ENCODE assay signal across 36 cellular contexts in the genomic region with DNA sequence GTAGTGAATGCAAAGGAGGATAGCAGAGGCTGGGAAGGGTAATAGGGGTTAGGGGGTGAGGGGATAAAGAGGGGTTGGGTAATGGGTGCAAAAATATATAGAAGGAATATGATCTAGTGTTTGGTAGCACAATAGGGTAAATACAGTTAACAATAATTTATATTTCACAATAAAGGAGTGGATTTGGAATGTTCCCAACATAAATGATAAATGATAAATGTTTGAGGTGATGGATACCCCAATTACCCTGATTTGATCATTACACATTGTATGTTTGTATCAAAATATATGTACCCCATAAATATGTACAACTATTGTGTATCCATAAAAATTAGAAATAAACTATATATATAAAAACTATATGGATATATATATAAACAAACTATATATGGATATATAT. TPM values are rescaled to one million over a fixed set of nuclear protein-coding genes. Genes with fewer than 3 reads are reported as not detected.
"Had no signal": no experiment of that assay in that cellular context is flagged by ENCODE, and none has a peak within 500 bp of the region (broad histone marks: within the 10 kb centered on the region; RNA-seq: fewer than 3 reads in every experiment).

No MANE protein-coding gene starts in this region.

- H3K4me3 ChIP-seq: adrenal gland, ascending aorta, body of pancreas, breast epithelium, cardiac muscle cell had no signal

- H3K9me3 ChIP-seq: adrenal gland, ascending aorta, body of pancreas, breast epithelium had no signal

- H3K4me1 ChIP-seq: ascending aorta had no signal

- H3K36me3 ChIP-seq: adrenal gland, ascending aorta, brain microvascular endothelial cell, breast epithelium, cardiac muscle cell had no signal

- ATAC-seq: activated naive CD4-positive, alpha-beta T cell treated with anti-CD3 and anti-CD28 coated beads, Interleukin-2, amount 50 U/mL, for 72 hours; activated naive CD8-positive, alpha-beta T cell treated with anti-CD3 and anti-CD28 coated beads, Interleukin-2, amount 50 U/mL, for 24 hours; activated T-cell treated with anti-CD3 and anti-CD28 coated beads, Interleukin-2, amount 50 U/mL, for 4 hours; activated T-cell treated with anti-CD3 and anti-CD28 coated beads, Interleukin-2, amount 50 U/mL, for 72 hours; activated T-helper 17 cell treated with anti-CD3 and anti-CD28 coated beads, Interleukin-2, amount 50 U/mL, for 72 hours; body of pancreas had no signal

- FAIRE-seq: astrocyte, bronchial epithelial cell had no signal

- H3K27ac ChIP-seq: adrenal gland, ascending aorta, body of pancreas, brain microvascular endothelial cell, breast epithelium, cardiac muscle cell had no signal

- H3K27me3 ChIP-seq: adrenal gland, ascending aorta, body of pancreas, brain microvascular endothelial cell, breast epithelium, cardiac muscle cell had no signal

- DNase-seq: activated effector memory CD4-positive, alpha-beta T cell treated with anti-CD3 and anti-CD28 coated beads, Interleukin-2, amount 50 U/mL, for 16 hours; activated effector memory CD4-positive, alpha-beta T cell treated with Interleukin-2 at 50 U/mL for 16 hours; activated gamma-delta T cell; activated gamma-delta T cell treated with Interleukin-2 at 50 U/mL for 16 hours; activated naive CD4-positive, alpha-beta T cell; activated naive CD4-positive, alpha-beta T cell treated with anti-CD3 and anti-CD28 coated beads for 36 hours; activated naive CD4-positive, alpha-beta T cell treated with anti-CD3 and anti-CD28 coated beads, Interleukin-2, amount 10 ng/mL, durations not matched to agents 7 days and 5 days; activated naive CD4-positive, alpha-beta T cell treated with anti-CD3 and anti-CD28 coated beads, Interleukin-2, amount 50 U/mL, for 16 hours; activated naive CD4-positive, alpha-beta T cell treated with Interleukin-2 at 50 U/mL for 16 hours; activated naive CD8-positive, alpha-beta T cell treated with anti-CD3 and anti-CD28 coated beads for 36 hours; activated naive CD8-positive, alpha-beta T cell treated with anti-CD3 and anti-CD28 coated beads, Interleukin-2, amount 10 ng/mL, durations not matched to agents 7 days and 5 days; activated naive CD8-positive, alpha-beta T cell treated with anti-CD3 and anti-CD28 coated beads, Interleukin-2, amount 50 U/mL, for 24 hours; activated T-cell treated with anti-CD3 and anti-CD28 coated beads, Interleukin-2, amount 50 U/mL, for 1 hour; activated T-cell treated with anti-CD3 and anti-CD28 coated beads, Interleukin-2, amount 50 U/mL, for 24 hours; activated T-cell treated with anti-CD3 and anti-CD28 coated beads, Interleukin-2, amount 50 U/mL, for 4 hours; activated T-cell treated with anti-CD3 and anti-CD28 coated beads, Interleukin-2, amount 50 U/mL, for 48 hours; activated T-cell treated with anti-CD3 and anti-CD28 coated beads, Interleukin-2, amount 50 U/mL, for 72 hours; adrenal gland; amniotic stem cell; amygdala; anterior cingulate cortex; aorta; body of pancreas; brain microvascular endothelial cell; caudate nucleus; central memory CD4-positive, alpha-beta T cell; cerebellar nuclear complex had no signal

RNA-seq across cellular contexts. Expression of a gene that starts 1.0 kb away (rescaled TPM):
- total RNA-seq: activated naive CD4-positive, alpha-beta T cell treated with anti-CD3 and anti-CD28 coated beads for 36 hours; activated naive CD4-positive, alpha-beta T cell treated with anti-CD3 and anti-CD28 coated beads, Interleukin-2, amount 50 U/mL, for 72 hours; activated naive CD8-positive, alpha-beta T cell treated with anti-CD3 and anti-CD28 coated beads for 36 hours; activated naive CD8-positive, alpha-beta T cell treated with anti-CD3 and anti-CD28 coated beads, Interleukin-2, amount 10 ng/mL, durations not matched to agents 7 days and 5 days; activated T-cell treated with anti-CD3 and anti-CD28 coated beads, Interleukin-2, amount 50 U/mL, for 4 hours; activated T-helper 1 cell treated with anti-CD3 and anti-CD28 coated beads, Interleukin-12 subunit alpha, Interleukin-12 subunit beta, Interleukin-2, Interleukin-4 antibody, amounts not matched to agents 30 ng/mL and 10 ng/mL and 1 ng/mL, durations not matched to agents 14 hours and 24 hours and 36 hours; activated T-helper 2 cell treated with anti-CD3 and anti-CD28 coated beads, Interferon-gamma antibody, Interleukin-2, Interleukin-4, amounts not matched to agents 10 μg/mL and 5 μg/mL and 100 μg/mL, durations not matched to agents 14 hours and 24 hours and 36 hours; ascending aorta had no signal
